In the genomic region with DNA sequence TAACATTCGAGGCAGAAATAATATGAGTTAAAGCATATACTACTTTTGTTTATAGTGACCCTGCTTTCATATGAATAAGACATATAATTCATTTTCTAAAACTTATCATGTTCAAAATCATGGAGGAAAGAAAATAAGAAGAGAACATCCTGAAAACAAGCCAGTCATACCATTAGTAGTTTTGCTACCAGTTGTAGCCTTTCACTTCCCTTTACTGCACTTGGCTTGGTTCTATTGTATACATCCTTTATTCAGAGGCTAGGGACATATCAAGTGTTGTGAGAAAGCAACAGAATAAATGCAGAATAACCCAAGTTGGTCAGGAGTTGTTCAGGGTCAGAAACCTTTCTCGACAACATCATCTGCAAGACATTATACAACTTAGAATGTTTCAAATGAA, we compare ENCODE assay signal across 20 cellular contexts.
DNase-seq lines count a peak whose midpoint lies in the region; ATAC-seq, FAIRE-seq and TF ChIP-seq lines count a peak whose summit lies in the region.
"Had no signal": no experiment of that assay in that cellular context is flagged by ENCODE, and none has a peak within 500 bp of the region (broad histone marks: within the 10 kb centered on the region; RNA-seq: fewer than 3 reads in every experiment).

No MANE protein-coding gene starts in this region.

- H3K27ac Mint-ChIP-seq in CD4-positive, alpha-beta memory T cell: no peak overlapping the region
- H3K27ac Mint-ChIP-seq: activated CD4-positive, alpha-beta T cell treated with anti-CD3 and anti-CD28 coated beads, Interleukin-2, amount 10 ng/mL, durations not matched to agents 7 days and 5 days; activated T-helper 17 cell treated with anti-CD3 and anti-CD28 coated beads, Interleukin-2, amount 50 U/mL, for 72 hours; HFFc6; nephron had no signal

- ATAC-seq in HG02884 (IDR thresholded peaks at IDR 0.05; ENCODE audit: unreplicated experiment) (peak; percentile 97), HG03469 (IDR thresholded peaks at IDR 0.05; ENCODE audit: unreplicated experiment) (peak; percentile 97)
- ATAC-seq: activated T-helper 17 cell treated with anti-CD3 and anti-CD28 coated beads, Interleukin-2, amount 50 U/mL, for 72 hours; gastrocnemius medialis; PC-3; sciatic nerve had no signal

- no peaks in the 10 kb centered on the region for H3K36me3 ChIP-seq in effector memory CD4-positive, alpha-beta T cell (ENCODE audit: control insufficient read depth, insufficient read depth, low read length)
- no peaks in the 10 kb centered on the region for H3K36me3 ChIP-seq in CD4-positive, alpha-beta memory T cell (ENCODE audit: insufficient read depth, low read length)
- H3K36me3 ChIP-seq: gastrocnemius medialis had no signal

- no peak overlapping the region for H3K4me3 Mint-ChIP-seq in CD4-positive, alpha-beta memory T cell
- H3K4me3 Mint-ChIP-seq: activated CD4-positive, alpha-beta T cell treated with anti-CD3 and anti-CD28 coated beads, Interleukin-2, amount 10 ng/mL, durations not matched to agents 7 days and 5 days; activated T-helper 17 cell treated with anti-CD3 and anti-CD28 coated beads, Interleukin-2, amount 50 U/mL, for 72 hours; HFFc6; nephron had no signal

- H3K4me1 Mint-ChIP-seq in CD4-positive, alpha-beta memory T cell: no peaks in the 10 kb centered on the region
- H3K4me1 Mint-ChIP-seq: activated CD4-positive, alpha-beta T cell treated with anti-CD3 and anti-CD28 coated beads, Interleukin-2, amount 10 ng/mL, durations not matched to agents 7 days and 5 days; activated T-helper 17 cell treated with anti-CD3 and anti-CD28 coated beads, Interleukin-2, amount 50 U/mL, for 72 hours had no signal

- intact Hi-C loops in CD4-positive, alpha-beta memory T cell (cut with micrococcal nuclease): no loop called here

- FAIRE-seq in GM18507 (lab: Jason Lieb, UNC): peak; percentile 24

- POLR2A ChIA-PET in CD4-positive, alpha-beta memory T cell (lab: Charles Lee; ENCODE audit: partially characterized antibody): no interaction called here

- CTCF ChIA-PET in CD4-positive, alpha-beta memory T cell (lab: Charles Lee; ENCODE audit: partially characterized antibody): no interaction called here

- H3K27me3 Mint-ChIP-seq in CD4-positive, alpha-beta memory T cell: no peaks in the 10 kb centered on the region
- H3K27me3 Mint-ChIP-seq: activated CD4-positive, alpha-beta T cell treated with anti-CD3 and anti-CD28 coated beads, Interleukin-2, amount 10 ng/mL, durations not matched to agents 7 days and 5 days; activated T-helper 17 cell treated with anti-CD3 and anti-CD28 coated beads, Interleukin-2, amount 50 U/mL, for 72 hours had no signal

- H3K27ac ChIP-seq in effector memory CD4-positive, alpha-beta T cell (ENCODE audit: insufficient read depth, low read length, poor library complexity, severe bottlenecking): no peak overlapping the region
- H3K27ac ChIP-seq in CD4-positive, alpha-beta memory T cell (ENCODE audit: low read depth, low read length): no peak overlapping the region
- H3K27ac ChIP-seq: gastrocnemius medialis had no signal

- TF ChIP-seq CTCF in GM20000 (IDR thresholded peaks at IDR 0.05; ENCODE audit: extremely low read depth, missing control alignments): no peak

- no peaks in the 10 kb centered on the region for H3K27me3 ChIP-seq in effector memory CD4-positive, alpha-beta T cell (replicated peaks; ENCODE audit: control insufficient read depth, insufficient read depth, low read length, poor library complexity, severe bottlenecking)
- H3K27me3 ChIP-seq in CD4-positive, alpha-beta memory T cell (ENCODE audit: insufficient read depth, low read length): no peaks in the 10 kb centered on the region
- H3K27me3 ChIP-seq: gastrocnemius medialis had no signal

- H3K4me1 ChIP-seq in effector memory CD4-positive, alpha-beta T cell (ENCODE audit: control insufficient read depth, insufficient read depth, low read length, poor library complexity, severe bottlenecking): no peaks in the 10 kb centered on the region
- no peaks in the 10 kb centered on the region for H3K4me1 ChIP-seq in CD4-positive, alpha-beta memory T cell (ENCODE audit: insufficient read depth, low read length)
- H3K4me1 ChIP-seq: gastrocnemius medialis had no signal

- H3K9me3 Mint-ChIP-seq in CD4-positive, alpha-beta memory T cell: peaks cover 0 to 4% (median 0%) of the 10 kb centered on the region in 8 donors
- H3K9me3 Mint-ChIP-seq: nephron had no signal

- no peaks in the 10 kb centered on the region for H3K36me3 Mint-ChIP-seq in CD4-positive, alpha-beta memory T cell

- H3K4me3 ChIP-seq in effector memory CD4-positive, alpha-beta T cell (ENCODE audit: insufficient read depth, low read depth, low read length, poor library complexity, severe bottlenecking): no peak overlapping the region
- no peak overlapping the region for H3K4me3 ChIP-seq in CD4-positive, alpha-beta memory T cell (ENCODE audit: low read length in 2 of 2)
- H3K4me3 ChIP-seq: gastrocnemius medialis had no signal

- no peak for DNase-seq in GM18507 (ENCODE audit: extremely low spot score, insufficient read length, low read depth)
- peak; percentile 3 for DNase-seq in GM20000 (ENCODE audit: low spot score)
- DNase-seq in NCI-H510A treated with DMSO at 0.1 percent for 48 hours (lab: John Stamatoyannopoulos, UW): no peak
- no peak for DNase-seq in effector memory CD4-positive, alpha-beta T cell
- DNase-seq in NCI-H526 (lab: John Stamatoyannopoulos, UW): no peak
- DNase-seq in CD4-positive, alpha-beta memory T cell: no peak
- DNase-seq: activated CD4-positive, alpha-beta T cell treated with anti-CD3 and anti-CD28 coated beads, Interleukin-2, amount 10 ng/mL, durations not matched to agents 7 days and 5 days; DMS153; effector CD8-positive, alpha-beta T cell; gastrocnemius medialis; HFFc6; KG1; NCI-H2107; PC-3; T-helper 2 cell had no signal

- H3K9me3 ChIP-seq in effector memory CD4-positive, alpha-beta T cell (ENCODE audit: control insufficient read depth, low read length): no peaks in the 10 kb centered on the region
- no peaks in the 10 kb centered on the region for H3K9me3 ChIP-seq in CD4-positive, alpha-beta memory T cell (ENCODE audit: control insufficient read depth in 1 of 2, low read length in 2 of 2)
- H3K9me3 ChIP-seq: gastrocnemius medialis had no signal
